Comparison of ENCODE assay signal across 1 cellular context in the genomic region with DNA sequence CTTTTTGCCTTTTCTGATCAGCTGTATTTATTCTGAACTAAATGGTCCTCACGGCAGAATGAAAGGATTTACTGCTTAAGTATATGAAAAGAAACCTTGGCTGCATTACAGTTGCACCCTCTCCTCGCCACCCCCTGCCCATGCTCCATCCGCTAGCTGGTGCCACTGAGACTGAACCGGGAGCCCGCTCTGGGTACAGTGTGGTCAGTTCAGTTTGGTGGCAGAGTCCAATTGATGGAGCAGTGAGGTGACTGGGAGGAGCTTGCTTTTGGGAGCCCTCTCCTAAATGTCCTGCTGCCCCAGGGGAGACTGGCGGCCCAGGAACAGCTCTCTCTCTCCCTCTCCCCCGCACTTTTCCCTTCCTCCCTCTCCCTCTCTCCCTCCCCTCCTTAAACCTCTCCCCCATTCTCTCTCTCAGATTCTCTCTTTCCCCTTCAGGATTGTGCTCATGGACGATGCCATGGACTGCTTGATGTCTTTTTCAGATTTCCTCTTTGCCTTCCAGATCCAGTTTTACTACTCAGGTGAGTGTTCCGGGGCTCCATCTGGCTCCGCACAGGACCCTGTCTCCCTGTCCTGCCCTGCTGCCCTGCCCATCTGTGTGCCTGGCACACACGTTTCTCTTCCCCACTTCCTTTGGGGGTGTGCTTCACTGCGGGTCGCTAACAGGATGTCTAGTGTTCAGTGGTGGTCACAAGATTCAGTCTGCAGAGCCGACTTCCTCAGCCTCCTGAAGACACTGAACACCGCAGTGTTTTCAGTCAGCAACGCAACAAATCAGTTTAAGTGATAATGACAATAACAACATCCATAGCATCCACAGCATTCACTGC.
TF ChIP-seq lines count a peak whose summit lies in the region.

No MANE protein-coding gene starts in this region.

TF ChIP-seq in IMR-90, 13 proteins besides CTCF, POLR2A, EP300 and RAD21:
- TF ChIP-seq CEBPB (IDR thresholded peaks at IDR 0.05; ENCODE audit: low read depth, low read length) (no peak), RFX5 (IDR thresholded peaks at IDR 0.05; ENCODE audit: low read depth, low read length) (no peak), RCOR1 (IDR thresholded peaks at IDR 0.05; ENCODE audit: insufficient replicate concordance, low read length) (no peak), ELK1 (IDR thresholded peaks at IDR 0.05; ENCODE audit: borderline replicate concordance, low read depth, low read length) (no peak), BHLHE40 (IDR thresholded peaks at IDR 0.05; ENCODE audit: low read depth, low read length) (no peak), NFE2L2 (IDR thresholded peaks at IDR 0.05; ENCODE audit: low read depth, low read length) (no peak), MAZ (IDR thresholded peaks at IDR 0.05; ENCODE audit: borderline replicate concordance, low read depth, low read length) (no peak), USF2 (IDR thresholded peaks at IDR 0.05; ENCODE audit: low read depth, low read length) (no peak), SMC3 (IDR thresholded peaks at IDR 0.05; ENCODE audit: low read depth, low read length) (no peak), MXI1 (IDR thresholded peaks at IDR 0.05; ENCODE audit: borderline replicate concordance, low read depth, low read length) (no peak), CHD1 (IDR thresholded peaks at IDR 0.05; ENCODE audit: low read depth, low read length) (no peak), FOS (IDR thresholded peaks at IDR 0.05; ENCODE audit: low read depth, low read length) (no peak), MAFK (IDR thresholded peaks at IDR 0.05; ENCODE audit: low read depth, low read length) (no peak)
TF ChIP-seq in IMR-90: peak in this region for 0.
